ENCODE assay signal across 9 cellular contexts in genomic region chr16:86555763-86556130, GRCh38. TPM values are rescaled to one million over a fixed set of nuclear protein-coding genes. Genes with fewer than 3 reads are reported as not detected.
DNase-seq lines count a peak whose midpoint lies in the region; ATAC-seq and TF ChIP-seq lines count a peak whose summit lies in the region.
"Had no signal": no experiment of that assay in that cellular context is flagged by ENCODE, and none has a peak within 500 bp of the region (broad histone marks: within the 10 kb centered on the region; RNA-seq: fewer than 3 reads in every experiment).

No MANE protein-coding gene starts in this region.

- H3K9me3 Mint-ChIP-seq in central memory CD8-positive, alpha-beta T cell: no peaks in the 10 kb centered on the region
- peaks cover 0 to 5% (median 0%) of the 10 kb centered on the region in 11 donors for H3K9me3 Mint-ChIP-seq in naive thymus-derived CD4-positive, alpha-beta T cell

- ATAC-seq in central memory CD8-positive, alpha-beta T cell (replicated peaks; ENCODE audit: extremely low read depth, poor library complexity, severe bottlenecking): no peak
- no peak for ATAC-seq in naive thymus-derived CD4-positive, alpha-beta T cell
- no peak for ATAC-seq in HG03108 (IDR thresholded peaks at IDR 0.05; ENCODE audit: unreplicated experiment)

- H3K27me3 ChIP-seq in AG04450 (ENCODE audit: control insufficient read depth, insufficient read depth, low read length) (no peaks in the 10 kb centered on the region), HUES48 (ENCODE audit: control insufficient read depth, insufficient read depth, low read length) (no peaks in the 10 kb centered on the region)
- H3K27me3 ChIP-seq in naive thymus-derived CD4-positive, alpha-beta T cell (ENCODE audit: control insufficient read depth in 2 of 2, insufficient read depth in 2 of 2, low read length in 2 of 2): no peaks in the 10 kb centered on the region

- POLR2A ChIA-PET in AG04450 (lab: Yijun Ruan, JAX): no interaction called here
- POLR2A ChIA-PET in naive thymus-derived CD4-positive, alpha-beta T cell (lab: Charles Lee): interaction anchor here (0.9 kb wide), 1 partner anchor 9 kb away, joined by 4 read pairs; no protein-coding TSS in a partner anchor

- H3K9me3 ChIP-seq in AG04450 (ENCODE audit: control insufficient read depth, insufficient read depth, low read length): peaks cover 3% of the 10 kb centered on the region; the same call in 1 of the 2 replicates
- H3K9me3 ChIP-seq in HUES48 (ENCODE audit: control insufficient read depth, insufficient read depth, low read length): no peaks in the 10 kb centered on the region
- no peaks in the 10 kb centered on the region for H3K9me3 ChIP-seq in naive thymus-derived CD4-positive, alpha-beta T cell (ENCODE audit: control insufficient read depth in 2 of 3, low read length in 3 of 3)

- CTCF ChIA-PET in AG04450 (lab: Charles Lee): no interaction called here
- CTCF ChIA-PET in naive thymus-derived CD4-positive, alpha-beta T cell (lab: Charles Lee): interaction anchor here (1.3 kb wide), 1 partner anchor 9 kb away, joined by 3 read pairs; no protein-coding TSS in a partner anchor

- H3K27me3 Mint-ChIP-seq in central memory CD8-positive, alpha-beta T cell: peaks cover 33% of the 10 kb centered on the region
- peaks cover 0 to 13% (median 7%) of the 10 kb centered on the region in 5 donors for H3K27me3 Mint-ChIP-seq in naive thymus-derived CD4-positive, alpha-beta T cell

- 0 out of 2 replicates have a peak, but pooled peaks cover 3% of the 10 kb centered on the region for H3K36me3 ChIP-seq in HUES48 (ENCODE audit: control insufficient read depth, insufficient read depth, low read length)
- H3K36me3 ChIP-seq in naive thymus-derived CD4-positive, alpha-beta T cell (ENCODE audit: control insufficient read depth in 2 of 3, insufficient read depth in 3 of 3, low read length in 3 of 3): peaks cover 0 to 6% (median 0%) of the 10 kb centered on the region in 3 experiments

- H3K27ac Mint-ChIP-seq in central memory CD8-positive, alpha-beta T cell (ENCODE audit: low read depth): peak overlapping the region; percentile 98
- peak overlapping the region; percentile 92 to 98 (median 97) for H3K27ac Mint-ChIP-seq in naive thymus-derived CD4-positive, alpha-beta T cell

- H3K9ac ChIP-seq in HUES48 (ENCODE audit: low read depth, low read length): peak overlapping the region; percentile 72; the same call in 1 of the 2 replicates

- DNase-seq in AG04450 (ENCODE audit: low read depth, low spot score): no peak
- no peak for DNase-seq in central memory CD8-positive, alpha-beta T cell (ENCODE audit: low spot score in 2 of 2)
- DNase-seq in naive thymus-derived CD4-positive, alpha-beta T cell: no peak
- DNase-seq in stimulated activated CD4-positive, alpha-beta T cell treated with anti-CD3 and anti-CD28 coated beads, Interleukin-4, amount 100 ng/mL, for 24 hours: no peak
- no peak for DNase-seq in C1 segment of cervical spinal cord (lab: John Stamatoyannopoulos, UW)
- no peak for DNase-seq in NCI-H446 treated with DMSO at 0.1 percent for 48 hours (lab: John Stamatoyannopoulos, UW)

- peak overlapping the region; percentile 95 for H3K4me3 Mint-ChIP-seq in central memory CD8-positive, alpha-beta T cell
- H3K4me3 Mint-ChIP-seq in naive thymus-derived CD4-positive, alpha-beta T cell: peak overlapping the region; percentile 79 to 96 (median 94)

- 0 out of 2 replicates have a peak, but pooled peaks cover 3% of the 10 kb centered on the region for H3K4me1 ChIP-seq in HUES48 (ENCODE audit: control insufficient read depth, insufficient read depth, low read length)
- peaks cover 0 to 5% of the 10 kb centered on the region in 2 donors for H3K4me1 ChIP-seq in naive thymus-derived CD4-positive, alpha-beta T cell (ENCODE audit: control insufficient read depth in 2 of 2, insufficient read depth in 2 of 2, low read length in 2 of 2)

- H3K36me3 Mint-ChIP-seq in central memory CD8-positive, alpha-beta T cell (ENCODE audit: insufficient read depth): peaks cover 13% of the 10 kb centered on the region
- peaks cover 0 to 15% (median 5%) of the 10 kb centered on the region in 5 donors for H3K36me3 Mint-ChIP-seq in naive thymus-derived CD4-positive, alpha-beta T cell

- H3K4me3 ChIP-seq in AG04450 (ENCODE audit: low read depth, low read length) (peak overlapping the region; percentile 96), HUES48 (ENCODE audit: low read depth, low read length) (peak overlapping the region; percentile 82)
- peak overlapping the region; percentile 96 for H3K4me3 ChIP-seq in naive thymus-derived CD4-positive, alpha-beta T cell (ENCODE audit: low read length)

- intact Hi-C loops in naive thymus-derived CD4-positive, alpha-beta T cell (cut with micrococcal nuclease): loop anchor here in 1 of 2 donors (1.0 to 2.0 kb wide), 2 partner anchors 8 to 833 kb away; no protein-coding TSS in a partner anchor

- TF ChIP-seq CTCF in AG04450 (IDR thresholded peaks at IDR 0.05; ENCODE audit: low read depth, low read length): no peak

- no peak overlapping the region for H3K27ac ChIP-seq in AG04450 (ENCODE audit: low read depth, low read length)
- H3K27ac ChIP-seq in HUES48 (ENCODE audit: low read depth, low read length): peak overlapping the region; percentile 74
- H3K27ac ChIP-seq in naive thymus-derived CD4-positive, alpha-beta T cell (ENCODE audit: low read depth, low read length): peak overlapping the region; percentile 96

- peaks cover 24% of the 10 kb centered on the region for H3K4me1 Mint-ChIP-seq in central memory CD8-positive, alpha-beta T cell
- H3K4me1 Mint-ChIP-seq in naive thymus-derived CD4-positive, alpha-beta T cell: peaks cover 8 to 36% (median 35%) of the 10 kb centered on the region in 7 donors

RNA-seq across cellular contexts. Expression of gene MTHFSD, which starts 0.7 kb away (rescaled TPM):
- polyA plus RNA-seq in AG04450 (2011; rRNA removed): 15.6 and 16.7 TPM in 2 replicates
- 22.9 and 23.5 TPM in 2 replicates for polyA minus RNA-seq in AG04450 (2011; rRNA and poly(A)+ RNA removed)
- total RNA-seq in naive thymus-derived CD4-positive, alpha-beta T cell: 10 to 100 TPM; 17.6 to 46.7 (median 29.9) TPM
- polyA plus RNA-seq in naive thymus-derived CD4-positive, alpha-beta T cell: 10 to 100 TPM; 16.7 to 28.1 TPM

RNA-seq across cellular contexts. Expression of gene FOXC2, which starts 10.9 kb away (rescaled TPM):
- polyA plus RNA-seq in AG04450 (2011; rRNA removed): 0.79 and 1.6 TPM in 2 replicates
- polyA minus RNA-seq in AG04450 (2011; rRNA and poly(A)+ RNA removed): 1.1 and 2.0 TPM in 2 replicates
- total RNA-seq in naive thymus-derived CD4-positive, alpha-beta T cell: not detected
- polyA plus RNA-seq in naive thymus-derived CD4-positive, alpha-beta T cell: not detected

RNA-seq across cellular contexts. Expression of gene FOXL1, which starts 22.6 kb away (rescaled TPM):
- polyA plus RNA-seq in AG04450 (2011; rRNA removed): 41.1 and 41.9 TPM in 2 replicates
- 29.7 and 30.4 TPM in 2 replicates for polyA minus RNA-seq in AG04450 (2011; rRNA and poly(A)+ RNA removed)
- not detected for total RNA-seq in naive thymus-derived CD4-positive, alpha-beta T cell
- polyA plus RNA-seq in naive thymus-derived CD4-positive, alpha-beta T cell: not detected

RNA-seq across cellular contexts. Expression of gene FOXF1, which starts 45.4 kb away (rescaled TPM):
- 61.0 and 65.1 TPM in 2 replicates for polyA plus RNA-seq in AG04450 (2011; rRNA removed)
- polyA minus RNA-seq in AG04450 (2011; rRNA and poly(A)+ RNA removed): 56.9 and 66.0 TPM in 2 replicates
- total RNA-seq in naive thymus-derived CD4-positive, alpha-beta T cell: not detected
- not detected for polyA plus RNA-seq in naive thymus-derived CD4-positive, alpha-beta T cell
- total RNA-seq: myocyte had no signal

Comparison
In these comparisons a context has a peak if more than half of its experiments do, and no peak if none do; other contexts are left out.
1. RNA of gene FOXL1, which starts 22.6 kb away (polyA plus RNA-seq): 41.1 to 41.9 TPM in AG04450; not detected in naive thymus-derived CD4-positive, alpha-beta T cell; every median in the first group is over 10 times any median in the second.
2. Peak in every context shown above with its lines, with median percentiles within 50 percentile points of each other: H3K4me3 ChIP-seq.